ENCODE assay signal across 23 cellular contexts in the genomic region with DNA sequence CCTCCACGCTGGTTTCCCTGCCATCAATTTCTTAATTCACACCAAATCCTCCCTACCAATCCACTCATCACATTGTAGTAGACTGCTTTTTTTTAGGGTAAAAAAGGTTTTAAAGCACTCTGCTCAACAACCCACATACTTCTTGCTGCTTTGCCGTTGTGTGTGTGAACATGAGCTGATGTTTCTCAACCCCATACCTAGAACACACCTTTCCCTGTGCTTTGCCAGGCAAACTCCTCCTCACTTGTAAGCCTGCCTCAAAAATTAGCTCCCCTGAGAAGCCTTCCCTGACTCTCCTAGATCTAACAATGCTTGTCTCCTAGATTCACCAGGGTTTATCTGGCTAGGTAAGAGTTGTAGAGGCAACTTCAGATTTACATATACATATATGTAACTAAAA.
DNase-seq lines count a peak whose midpoint lies in the region; ATAC-seq, FAIRE-seq and TF ChIP-seq lines count a peak whose summit lies in the region.
"Had no signal": no experiment of that assay in that cellular context is flagged by ENCODE, and none has a peak within 500 bp of the region (broad histone marks: within the 10 kb centered on the region; RNA-seq: fewer than 3 reads in every experiment).

No MANE protein-coding gene starts in this region.

- H3K36me3 Mint-ChIP-seq in activated T-cell treated with anti-CD3 and anti-CD28 coated beads, Interleukin-2, amount 50 U/mL, for 24 hours (ENCODE audit: low read depth), result peaks cover 77% of the 10 kb centered on the region
- peaks cover 73% of the 10 kb centered on the region for H3K36me3 Mint-ChIP-seq in activated T-helper 17 cell treated with anti-CD3 and anti-CD28 coated beads, Interleukin-2, amount 50 U/mL, for 72 hours (ENCODE audit: low read depth)
- H3K36me3 Mint-ChIP-seq in osteocyte (ENCODE audit: unreplicated experiment), result peaks cover 16% of the 10 kb centered on the region

- no peak for TF ChIP-seq CTCF in osteocyte (IDR thresholded peaks at IDR 0.05)

- ATAC-seq in activated T-helper 17 cell treated with anti-CD3 and anti-CD28 coated beads, Interleukin-2, amount 50 U/mL, for 72 hours (replicated peaks), result no peak
- ATAC-seq: upper lobe of right lung had no signal

- H3K27me3 Mint-ChIP-seq in activated T-cell treated with anti-CD3 and anti-CD28 coated beads, Interleukin-2, amount 50 U/mL, for 24 hours, result no peaks in the 10 kb centered on the region
- H3K27me3 Mint-ChIP-seq in activated T-helper 17 cell treated with anti-CD3 and anti-CD28 coated beads, Interleukin-2, amount 50 U/mL, for 72 hours, result no peaks in the 10 kb centered on the region
- H3K27me3 Mint-ChIP-seq in osteocyte (ENCODE audit: unreplicated experiment), result no peaks in the 10 kb centered on the region
- H3K27me3 Mint-ChIP-seq: brain, IgD-negative memory B cell had no signal

- H3K9me3 Mint-ChIP-seq in activated T-cell treated with anti-CD3 and anti-CD28 coated beads, Interleukin-2, amount 50 U/mL, for 24 hours, result peaks cover 2% of the 10 kb centered on the region
- no peaks in the 10 kb centered on the region for H3K9me3 Mint-ChIP-seq in activated T-helper 17 cell treated with anti-CD3 and anti-CD28 coated beads, Interleukin-2, amount 50 U/mL, for 72 hours
- no peaks in the 10 kb centered on the region for H3K9me3 Mint-ChIP-seq in osteocyte (ENCODE audit: unreplicated experiment)
- H3K9me3 Mint-ChIP-seq: IgD-negative memory B cell had no signal

- H3K27ac Mint-ChIP-seq in activated T-cell treated with anti-CD3 and anti-CD28 coated beads, Interleukin-2, amount 50 U/mL, for 24 hours, result peak overlapping the region; percentile 96
- peak overlapping the region; percentile 97 for H3K27ac Mint-ChIP-seq in activated T-helper 17 cell treated with anti-CD3 and anti-CD28 coated beads, Interleukin-2, amount 50 U/mL, for 72 hours
- peak overlapping the region; percentile 56 for H3K27ac Mint-ChIP-seq in osteocyte (ENCODE audit: unreplicated experiment)
- H3K27ac Mint-ChIP-seq: IgD-negative memory B cell had no signal

- TF ChIP-seq POLR2A in GM12891 (IDR thresholded peaks at IDR 0.05; ENCODE audit: low read depth, low read length), result no peak

- no peak for DNase-seq in activated T-cell treated with anti-CD3 and anti-CD28 coated beads, Interleukin-2, amount 50 U/mL, for 24 hours
- DNase-seq in activated T-cell treated with anti-CD3 and anti-CD28 coated beads for 4 hours (no peak), GM12891 (ENCODE audit: insufficient read length, low spot score) (no peak), osteocyte (ENCODE audit: extremely low spot score, unreplicated experiment) (no peak), DMS114 treated with DMSO at 0.1 percent for 48 hours (lab: John Stamatoyannopoulos, UW; ENCODE audit: unreplicated experiment) (no peak), hepatic stellate cell (ENCODE audit: low spot score) (no peak), NCI-H526 treated with DMSO at 0.1 percent for 48 hours (lab: John Stamatoyannopoulos, UW) (no peak)
- DNase-seq: adrenal gland; COR-L47; effector CD4-positive, alpha-beta T cell; erythroblast; kidney glomerular epithelial cell; NCI-H1105; NCI-H2029; NCI-H226; NCI-H82; SK-N-SH; stimulated activated CD8-positive, alpha-beta memory T cell treated with anti-CD3 and anti-CD28 coated beads, Interleukin-4, amount 100 ng/mL, for 48 hours; substantia nigra; upper lobe of right lung had no signal

- FAIRE-seq in GM12891 (lab: Jason Lieb, UNC), result peak; percentile 52

- H3K4me3 Mint-ChIP-seq in activated T-cell treated with anti-CD3 and anti-CD28 coated beads, Interleukin-2, amount 50 U/mL, for 24 hours, result no peak overlapping the region
- peak overlapping the region; percentile 44 for H3K4me3 Mint-ChIP-seq in activated T-helper 17 cell treated with anti-CD3 and anti-CD28 coated beads, Interleukin-2, amount 50 U/mL, for 72 hours
- no peak overlapping the region for H3K4me3 Mint-ChIP-seq in osteocyte (ENCODE audit: unreplicated experiment)
- H3K4me3 Mint-ChIP-seq: brain, IgD-negative memory B cell had no signal

- H3K4me1 Mint-ChIP-seq in activated T-cell treated with anti-CD3 and anti-CD28 coated beads, Interleukin-2, amount 50 U/mL, for 24 hours (ENCODE audit: low read depth), result peaks cover 62% of the 10 kb centered on the region
- H3K4me1 Mint-ChIP-seq in activated T-helper 17 cell treated with anti-CD3 and anti-CD28 coated beads, Interleukin-2, amount 50 U/mL, for 72 hours, result peaks cover 47% of the 10 kb centered on the region
- H3K4me1 Mint-ChIP-seq in osteocyte (ENCODE audit: unreplicated experiment), result peaks cover 12% of the 10 kb centered on the region
- H3K4me1 Mint-ChIP-seq: brain had no signal

TF ChIP-seq in GM12891, 5 proteins besides CTCF, POLR2A, EP300 and RAD21:
- no peak for TF ChIP-seq TAF1 (IDR thresholded peaks at IDR 0.05; ENCODE audit: low read depth, low read length)
- no peak for TF ChIP-seq POU2F2 (IDR thresholded peaks at IDR 0.05; ENCODE audit: low read depth, low read length)
- no peak for TF ChIP-seq SPI1 (IDR thresholded peaks at IDR 0.05; ENCODE audit: low read depth, low read length)
- TF ChIP-seq PAX5 (IDR thresholded peaks at IDR 0.05; ENCODE audit: insufficient read depth, low read length, severe bottlenecking), result no peak
